ENCODE assay signal across 2 cellular contexts in the genomic region with DNA sequence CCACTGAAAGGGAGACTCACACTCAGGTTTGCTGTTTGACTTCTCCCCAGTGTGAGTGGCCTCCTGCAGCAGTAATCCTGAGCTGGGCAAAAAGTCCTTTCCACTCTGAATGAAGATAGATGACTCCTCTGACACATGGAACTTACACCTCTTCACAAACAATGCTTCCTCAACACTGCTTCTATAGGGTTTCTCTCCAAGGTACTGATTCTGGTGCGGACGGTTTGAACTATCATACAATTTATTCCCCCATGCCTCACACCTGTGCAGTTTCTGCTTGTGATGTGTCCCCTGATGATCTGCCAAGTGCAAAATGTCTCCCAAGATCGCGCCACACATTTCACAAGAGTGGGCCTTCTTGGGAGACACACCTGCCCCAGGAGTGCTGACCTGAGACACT.
A peak's percentile ranks its signal among the peaks of the same experiment; 100 is the strongest.
TF ChIP-seq lines count a peak whose summit lies in the region.

No MANE protein-coding gene starts in this region.

TF ChIP-seq in liver, 16 proteins besides CTCF, POLR2A, EP300 and RAD21:
- TF ChIP-seq GABPA (IDR thresholded peaks at IDR 0.05 in 1 of 2, conservative IDR thresholded peaks at IDR 0.05 in 1 of 2), result no peak

TF ChIP-seq in HepG2, 621 proteins besides CTCF, POLR2A, EP300 and RAD21:
- no peak for TF ChIP-seq JARID2 (CRISPR knock-in tag; IDR thresholded peaks at IDR 0.05; ENCODE audit: insufficient replicate concordance)
- TF ChIP-seq, protein P1, sequence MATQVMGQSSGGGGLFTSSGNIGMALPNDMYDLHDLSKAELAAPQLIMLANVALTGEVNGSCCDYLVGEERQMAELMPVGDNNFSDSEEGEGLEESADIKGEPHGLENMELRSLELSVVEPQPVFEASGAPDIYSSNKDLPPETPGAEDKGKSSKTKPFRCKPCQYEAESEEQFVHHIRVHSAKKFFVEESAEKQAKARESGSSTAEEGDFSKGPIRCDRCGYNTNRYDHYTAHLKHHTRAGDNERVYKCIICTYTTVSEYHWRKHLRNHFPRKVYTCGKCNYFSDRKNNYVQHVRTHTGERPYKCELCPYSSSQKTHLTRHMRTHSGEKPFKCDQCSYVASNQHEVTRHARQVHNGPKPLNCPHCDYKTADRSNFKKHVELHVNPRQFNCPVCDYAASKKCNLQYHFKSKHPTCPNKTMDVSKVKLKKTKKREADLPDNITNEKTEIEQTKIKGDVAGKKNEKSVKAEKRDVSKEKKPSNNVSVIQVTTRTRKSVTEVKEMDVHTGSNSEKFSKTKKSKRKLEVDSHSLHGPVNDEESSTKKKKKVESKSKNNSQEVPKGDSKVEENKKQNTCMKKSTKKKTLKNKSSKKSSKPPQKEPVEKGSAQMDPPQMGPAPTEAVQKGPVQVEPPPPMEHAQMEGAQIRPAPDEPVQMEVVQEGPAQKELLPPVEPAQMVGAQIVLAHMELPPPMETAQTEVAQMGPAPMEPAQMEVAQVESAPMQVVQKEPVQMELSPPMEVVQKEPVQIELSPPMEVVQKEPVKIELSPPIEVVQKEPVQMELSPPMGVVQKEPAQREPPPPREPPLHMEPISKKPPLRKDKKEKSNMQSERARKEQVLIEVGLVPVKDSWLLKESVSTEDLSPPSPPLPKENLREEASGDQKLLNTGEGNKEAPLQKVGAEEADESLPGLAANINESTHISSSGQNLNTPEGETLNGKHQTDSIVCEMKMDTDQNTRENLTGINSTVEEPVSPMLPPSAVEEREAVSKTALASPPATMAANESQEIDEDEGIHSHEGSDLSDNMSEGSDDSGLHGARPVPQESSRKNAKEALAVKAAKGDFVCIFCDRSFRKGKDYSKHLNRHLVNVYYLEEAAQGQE (IDR thresholded peaks at IDR 0.05; ENCODE audit: borderline replicate concordance in 1 of 2, low read depth in 1 of 2, low read length in 2 of 2), result peak in 1 of 2 experiments; percentile 83; a peak in 3 of 4 replicates
